8 cellular contexts compared by ENCODE assay signal in genomic region chr16:27690604-27691003, GRCh38.
DNase-seq lines count a peak whose midpoint lies in the region; TF ChIP-seq lines count a peak whose summit lies in the region.

No MANE protein-coding gene starts in this region.

- H3K4me3 ChIP-seq in BJ (ENCODE audit: low read depth, low read length) (no peak overlapping the region), H7 (ENCODE audit: insufficient read depth, low read depth, low read length) (no peak overlapping the region), sigmoid colon (no peak overlapping the region)

- TF ChIP-seq CTCF in BJ (IDR thresholded peaks at IDR 0.05; ENCODE audit: insufficient read depth, low read depth, low read length) (peak; percentile 56), sigmoid colon (IDR thresholded peaks at IDR 0.05) (peak in 1 of 4 experiments; percentile 40)

- POLR2A ChIA-PET in BJ (lab: Charles Lee): no interaction called here

- CTCF ChIA-PET in BJ (lab: Yijun Ruan, JAX): interaction anchor here (0.6 to 4.1 kb wide), 8 partner anchors 10 to 528 kb away, joined by 3 to 22 read pairs (median 5); no protein-coding TSS in a partner anchor

- no peak for DNase-seq in BJ (ENCODE audit: low read depth)
- DNase-seq in H7: peak; percentile 63
- peak; percentile 33 for DNase-seq in SW480 (ENCODE audit: low spot score)
- DNase-seq in globus pallidus (ENCODE audit: low spot score): peak; percentile 59
- DNase-seq in substantia nigra (lab: John Stamatoyannopoulos, UW): peak in 30 of 49 donors; percentile 6 to 70 (median 30)
- no peak for DNase-seq in ureter (ENCODE audit: low spot score)
- no peak for DNase-seq in sigmoid colon
- no peak for DNase-seq in OCI-M2 (lab: John Stamatoyannopoulos, UW; ENCODE audit: unreplicated experiment)

- H3K4me1 ChIP-seq in sigmoid colon: no peaks in the 10 kb centered on the region

- H3K27ac ChIP-seq in substantia nigra (ENCODE audit: low read depth, low read length, poor library complexity, severe bottlenecking) (no peak overlapping the region), sigmoid colon (no peak overlapping the region)

- WGBS in sigmoid colon, 2 donors: 18 to 36% methylated on average over 3 of the region's 3 CpGs

- intact Hi-C loops in sigmoid colon (cut with DNase I): loop anchor here (10.0 kb wide), 1 partner anchor 374 kb away; the partner anchor contains the start of gene GSG1L

- H3K27me3 ChIP-seq in BJ (ENCODE audit: control insufficient read depth, insufficient read depth, low read length) (no peaks in the 10 kb centered on the region), H7 (ENCODE audit: control insufficient read depth, insufficient read depth, low read length) (no peaks in the 10 kb centered on the region), sigmoid colon (no peaks in the 10 kb centered on the region)

- 0 out of 2 replicates have a peak, but pooled peaks cover 1% of the 10 kb centered on the region for H3K36me3 ChIP-seq in BJ (ENCODE audit: control insufficient read depth, insufficient read depth, low read length)
- no peaks in the 10 kb centered on the region for H3K36me3 ChIP-seq in H7 (replicated peaks; ENCODE audit: control insufficient read depth, insufficient read depth, low read length)
- H3K36me3 ChIP-seq in sigmoid colon: no peaks in the 10 kb centered on the region

- H3K9me3 ChIP-seq in sigmoid colon: no peaks in the 10 kb centered on the region

- TF ChIP-seq EP300 in sigmoid colon (IDR thresholded peaks at IDR 0.05): no peak

- no peak for TF ChIP-seq POLR2A in sigmoid colon (IDR thresholded peaks at IDR 0.05)

Comparison
In these comparisons a context has a peak if more than half of its experiments do, and no peak if none do; other contexts are left out.
1. DNase-seq: peak in H7 (single experiment), SW480 (single experiment), globus pallidus (single experiment) and substantia nigra (30 of 49); none in BJ (single experiment), ureter (single experiment), sigmoid colon (single experiment) and OCI-M2 (single experiment).